In genomic region chr14:69924181-69924580, GRCh38 we compare ENCODE assay signal across 1 cellular context.
TF ChIP-seq lines count a peak whose summit lies in the region.

No MANE protein-coding gene starts in this region.

TF ChIP-seq in GM23338, 12 proteins besides CTCF, POLR2A, EP300 and RAD21 (continued from another document):
- TF ChIP-seq, protein P1, sequence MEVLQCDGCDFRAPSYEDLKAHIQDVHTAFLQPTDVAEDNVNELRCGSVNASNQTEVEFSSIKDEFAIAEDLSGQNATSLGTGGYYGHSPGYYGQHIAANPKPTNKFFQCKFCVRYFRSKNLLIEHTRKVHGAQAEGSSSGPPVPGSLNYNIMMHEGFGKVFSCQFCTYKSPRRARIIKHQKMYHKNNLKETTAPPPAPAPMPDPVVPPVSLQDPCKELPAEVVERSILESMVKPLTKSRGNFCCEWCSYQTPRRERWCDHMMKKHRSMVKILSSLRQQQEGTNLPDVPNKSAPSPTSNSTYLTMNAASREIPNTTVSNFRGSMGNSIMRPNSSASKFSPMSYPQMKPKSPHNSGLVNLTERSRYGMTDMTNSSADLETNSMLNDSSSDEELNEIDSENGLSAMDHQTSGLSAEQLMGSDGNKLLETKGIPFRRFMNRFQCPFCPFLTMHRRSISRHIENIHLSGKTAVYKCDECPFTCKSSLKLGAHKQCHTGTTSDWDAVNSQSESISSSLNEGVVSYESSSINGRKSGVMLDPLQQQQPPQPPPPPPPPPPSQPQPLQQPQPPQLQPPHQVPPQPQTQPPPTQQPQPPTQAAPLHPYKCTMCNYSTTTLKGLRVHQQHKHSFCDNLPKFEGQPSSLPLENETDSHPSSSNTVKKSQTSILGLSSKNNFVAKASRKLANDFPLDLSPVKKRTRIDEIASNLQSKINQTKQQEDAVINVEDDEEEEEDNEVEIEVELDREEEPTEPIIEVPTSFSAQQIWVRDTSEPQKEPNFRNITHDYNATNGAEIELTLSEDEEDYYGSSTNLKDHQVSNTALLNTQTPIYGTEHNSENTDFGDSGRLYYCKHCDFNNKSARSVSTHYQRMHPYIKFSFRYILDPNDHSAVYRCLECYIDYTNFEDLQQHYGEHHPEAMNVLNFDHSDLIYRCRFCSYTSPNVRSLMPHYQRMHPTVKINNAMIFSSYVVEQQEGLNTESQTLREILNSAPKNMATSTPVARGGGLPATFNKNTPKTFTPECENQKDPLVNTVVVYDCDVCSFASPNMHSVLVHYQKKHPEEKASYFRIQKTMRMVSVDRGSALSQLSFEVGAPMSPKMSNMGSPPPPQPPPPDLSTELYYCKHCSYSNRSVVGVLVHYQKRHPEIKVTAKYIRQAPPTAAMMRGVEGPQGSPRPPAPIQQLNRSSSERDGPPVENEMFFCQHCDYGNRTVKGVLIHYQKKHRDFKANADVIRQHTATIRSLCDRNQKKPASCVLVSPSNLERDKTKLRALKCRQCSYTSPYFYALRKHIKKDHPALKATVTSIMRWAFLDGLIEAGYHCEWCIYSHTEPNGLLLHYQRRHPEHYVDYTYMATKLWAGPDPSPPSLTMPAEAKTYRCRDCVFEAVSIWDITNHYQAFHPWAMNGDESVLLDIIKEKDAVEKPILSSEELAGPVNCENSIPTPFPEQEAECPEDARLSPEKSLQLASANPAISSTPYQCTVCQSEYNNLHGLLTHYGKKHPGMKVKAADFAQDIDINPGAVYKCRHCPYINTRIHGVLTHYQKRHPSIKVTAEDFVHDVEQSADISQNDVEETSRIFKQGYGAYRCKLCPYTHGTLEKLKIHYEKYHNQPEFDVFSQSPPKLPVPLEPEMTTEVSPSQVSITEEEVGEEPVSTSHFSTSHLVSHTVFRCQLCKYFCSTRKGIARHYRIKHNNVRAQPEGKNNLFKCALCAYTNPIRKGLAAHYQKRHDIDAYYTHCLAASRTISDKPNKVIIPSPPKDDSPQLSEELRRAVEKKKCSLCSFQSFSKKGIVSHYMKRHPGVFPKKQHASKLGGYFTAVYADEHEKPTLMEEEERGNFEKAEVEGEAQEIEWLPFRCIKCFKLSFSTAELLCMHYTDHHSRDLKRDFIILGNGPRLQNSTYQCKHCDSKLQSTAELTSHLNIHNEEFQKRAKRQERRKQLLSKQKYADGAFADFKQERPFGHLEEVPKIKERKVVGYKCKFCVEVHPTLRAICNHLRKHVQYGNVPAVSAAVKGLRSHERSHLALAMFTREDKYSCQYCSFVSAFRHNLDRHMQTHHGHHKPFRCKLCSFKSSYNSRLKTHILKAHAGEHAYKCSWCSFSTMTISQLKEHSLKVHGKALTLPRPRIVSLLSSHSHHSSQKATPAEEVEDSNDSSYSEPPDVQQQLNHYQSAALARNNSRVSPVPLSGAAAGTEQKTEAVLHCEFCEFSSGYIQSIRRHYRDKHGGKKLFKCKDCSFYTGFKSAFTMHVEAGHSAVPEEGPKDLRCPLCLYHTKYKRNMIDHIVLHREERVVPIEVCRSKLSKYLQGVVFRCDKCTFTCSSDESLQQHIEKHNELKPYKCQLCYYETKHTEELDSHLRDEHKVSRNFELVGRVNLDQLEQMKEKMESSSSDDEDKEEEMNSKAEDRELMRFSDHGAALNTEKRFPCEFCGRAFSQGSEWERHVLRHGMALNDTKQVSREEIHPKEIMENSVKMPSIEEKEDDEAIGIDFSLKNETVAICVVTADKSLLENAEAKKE (CRISPR knock-in tag; IDR thresholded peaks at IDR 0.05) = no peak
- no peak for TF ChIP-seq EZH2 (IDR thresholded peaks at IDR 0.05; ENCODE audit: low read depth, unreplicated experiment)
- TF ChIP-seq ZNF114 (CRISPR knock-in tag; IDR thresholded peaks at IDR 0.05) = no peak
- TF ChIP-seq REST (IDR thresholded peaks at IDR 0.05; ENCODE audit: unreplicated experiment) = no peak
- no peak for TF ChIP-seq ETS1 (IDR thresholded peaks at IDR 0.05)
- no peak for TF ChIP-seq EZH2phosphoT487 (IDR thresholded peaks at IDR 0.05; ENCODE audit: unreplicated experiment)
- no peak for TF ChIP-seq ZNF331 (CRISPR knock-in tag; IDR thresholded peaks at IDR 0.05; ENCODE audit: low read depth)
TF ChIP-seq in GM23338: peak in this region for 0.
